23 cellular contexts compared by ENCODE assay signal in the genomic region with DNA sequence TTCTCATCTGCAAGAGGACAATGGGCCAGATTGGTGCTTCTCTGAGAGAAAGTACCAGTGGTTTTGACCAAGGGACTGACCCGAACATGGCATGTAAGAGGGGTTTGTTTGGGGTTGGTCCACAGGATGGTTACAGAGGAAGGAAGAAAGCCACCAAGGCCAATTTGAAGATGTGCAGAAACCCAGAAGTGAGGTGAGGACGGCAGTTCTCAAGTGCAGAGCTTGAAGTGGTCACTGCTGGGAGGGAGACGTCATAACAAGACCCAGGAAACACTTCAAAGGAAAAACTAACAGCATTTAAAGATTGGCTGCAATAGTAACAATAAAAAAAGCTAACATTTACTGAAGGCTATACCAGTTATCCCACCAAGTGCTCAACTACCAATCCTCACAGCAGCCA. TPM values are rescaled to one million over a fixed set of nuclear protein-coding genes. Genes with fewer than 3 reads are reported as not detected.
"Had no signal": no experiment of that assay in that cellular context is flagged by ENCODE, and none has a peak within 500 bp of the region (broad histone marks: within the 10 kb centered on the region; RNA-seq: fewer than 3 reads in every experiment).

No MANE protein-coding gene starts in this region.

- H3K4me1 ChIP-seq: parathyroid adenoma had no signal

- H3K4me3 ChIP-seq: body of pancreas, dorsolateral prefrontal cortex, right lobe of liver, testis, upper lobe of right lung had no signal

- H3K9me3 Mint-ChIP-seq: activated B cell treated with CpG ODN at 0.5 μM for 24 hours; activated CD4-positive, alpha-beta memory T cell treated with anti-CD3 and anti-CD28 coated beads for 36 hours; activated T-cell treated with anti-CD3 and anti-CD28 coated beads, Interleukin-2, amount 50 U/mL, for 4 hours; naive thymus-derived CD8-positive, alpha-beta T cell had no signal

- H3K27ac ChIP-seq: neutrophil, right lobe of liver, testis had no signal

- ATAC-seq: activated naive CD4-positive, alpha-beta T cell treated with anti-CD3 and anti-CD28 coated beads, Interleukin-2, amount 50 U/mL, for 72 hours; activated T-cell treated with anti-CD3 and anti-CD28 coated beads, Interleukin-2, amount 50 U/mL, for 4 hours; body of pancreas; right lobe of liver; upper lobe of right lung had no signal

- H3K9me3 ChIP-seq: body of pancreas, neutrophil, right lobe of liver, testis, upper lobe of right lung had no signal

- H3K27me3 ChIP-seq: body of pancreas, dorsolateral prefrontal cortex, neutrophil, right lobe of liver, testis, upper lobe of right lung had no signal

- DNase-seq: activated B cell treated with CpG ODN at 0.5 μM for 24 hours; activated CD4-positive, alpha-beta memory T cell treated with anti-CD3 and anti-CD28 coated beads for 36 hours; activated CD4-positive, alpha-beta T cell treated with anti-CD3 and anti-CD28 coated beads for 4 hours; activated CD8-positive, alpha-beta memory T cell treated with anti-CD3 and anti-CD28 coated beads, Interleukin-2, amount 50 U/mL, for 4 hours; activated gamma-delta T cell; activated T-cell treated with anti-CD3 and anti-CD28 coated beads, Interleukin-2, amount 50 U/mL, for 4 hours; body of pancreas; dorsolateral prefrontal cortex; erythroblast; foreskin melanocyte; glutamatergic neuron; kidney; left ventricle myocardium superior; naive thymus-derived CD8-positive, alpha-beta T cell; right lobe of liver; small intestine; stimulated activated CD4-positive, alpha-beta T cell treated with anti-CD3 and anti-CD28 coated beads, Interleukin-4, amount 100 ng/mL, for 1 hour; testis; upper lobe of right lung had no signal

- H3K27ac Mint-ChIP-seq: activated B cell treated with CpG ODN at 0.5 μM for 24 hours; activated CD4-positive, alpha-beta memory T cell treated with anti-CD3 and anti-CD28 coated beads for 36 hours had no signal

- H3K36me3 Mint-ChIP-seq: activated CD4-positive, alpha-beta memory T cell treated with anti-CD3 and anti-CD28 coated beads for 36 hours; activated naive CD4-positive, alpha-beta T cell treated with anti-CD3 and anti-CD28 coated beads, Interleukin-2, amount 50 U/mL, for 72 hours; naive thymus-derived CD8-positive, alpha-beta T cell had no signal

- H3K27me3 Mint-ChIP-seq: activated CD4-positive, alpha-beta memory T cell treated with anti-CD3 and anti-CD28 coated beads for 36 hours; naive thymus-derived CD8-positive, alpha-beta T cell had no signal

- H2AFZ ChIP-seq: parathyroid adenoma had no signal

- H3K79me2 ChIP-seq: parathyroid adenoma had no signal

- H3K36me3 ChIP-seq: neutrophil, right lobe of liver, upper lobe of right lung had no signal

- H3K4me3 Mint-ChIP-seq: activated B cell treated with CpG ODN at 0.5 μM for 24 hours; activated CD4-positive, alpha-beta memory T cell treated with anti-CD3 and anti-CD28 coated beads for 36 hours; activated T-cell treated with anti-CD3 and anti-CD28 coated beads, Interleukin-2, amount 50 U/mL, for 4 hours had no signal

RNA-seq across cellular contexts. Expression of a gene that starts 29.1 kb away (rescaled TPM):
- total RNA-seq: activated B cell treated with CpG ODN at 0.5 μM for 24 hours; activated CD4-positive, alpha-beta memory T cell treated with anti-CD3 and anti-CD28 coated beads for 36 hours; SK-MEL-5 had no signal
